ENCODE assay signal across 8 cellular contexts in the genomic region with DNA sequence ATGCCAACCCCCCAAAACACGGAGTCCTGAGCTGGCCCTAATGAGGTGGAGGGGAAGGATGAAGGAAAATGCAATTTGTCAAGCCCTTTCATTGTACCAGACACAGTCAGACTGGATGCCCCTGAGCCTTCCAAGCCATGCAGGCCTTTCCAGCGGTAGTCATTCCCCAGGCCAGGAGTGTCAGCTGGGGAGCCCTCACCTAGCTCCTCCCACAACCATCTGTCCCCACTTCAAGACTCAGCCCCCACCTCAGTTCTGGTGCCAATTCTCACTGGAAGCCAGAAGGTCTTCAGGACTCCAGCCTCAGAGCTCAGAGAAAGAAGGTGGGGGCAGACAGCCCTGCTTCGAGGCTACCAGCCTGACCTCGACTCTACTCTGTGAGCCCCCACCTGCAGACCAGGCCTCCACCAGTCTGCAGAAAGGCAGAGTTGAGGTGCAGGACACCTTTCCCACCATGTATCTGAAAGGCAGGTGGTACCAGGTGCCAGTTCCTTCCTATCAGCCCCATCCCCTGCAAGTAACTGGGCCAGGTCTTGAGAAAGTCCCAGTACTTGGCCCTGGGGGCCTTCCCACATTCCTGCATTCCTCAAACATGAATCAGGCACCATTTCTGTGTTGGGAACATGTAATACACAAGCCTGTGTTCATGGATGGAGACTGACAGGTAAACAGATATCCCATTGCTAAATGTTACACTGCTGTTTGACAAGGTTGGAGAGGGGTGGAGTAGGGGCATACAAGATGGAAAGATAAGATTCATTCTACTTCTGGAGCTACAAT.
DNase-seq lines count a peak whose midpoint lies in the region; ATAC-seq and TF ChIP-seq lines count a peak whose summit lies in the region.

No MANE protein-coding gene starts in this region.

- peaks cover 35 to 41% of the 10 kb centered on the region in 2 donors for H3K4me1 ChIP-seq in naive thymus-derived CD4-positive, alpha-beta T cell (ENCODE audit: control insufficient read depth in 2 of 2, insufficient read depth in 2 of 2, low read length in 2 of 2)

- peaks cover 46% of the 10 kb centered on the region for H3K4me1 Mint-ChIP-seq in Calu3 (ENCODE audit: low read depth, unreplicated experiment)
- H3K4me1 Mint-ChIP-seq in naive thymus-derived CD4-positive, alpha-beta T cell, result peaks cover 45 to 80% (median 67%) of the 10 kb centered on the region in 7 donors

- POLR2A ChIA-PET in naive thymus-derived CD4-positive, alpha-beta T cell (lab: Charles Lee), result interaction anchor here (1.3 kb wide), 1 partner anchor 8 kb away, joined by 8 read pairs; no protein-coding TSS in a partner anchor

- no peak for ATAC-seq in naive thymus-derived CD4-positive, alpha-beta T cell
- no peak for ATAC-seq in HG02970 (IDR thresholded peaks at IDR 0.05; ENCODE audit: low FRiP score, unreplicated experiment)
- ATAC-seq in HG03139 (IDR thresholded peaks at IDR 0.05; ENCODE audit: unreplicated experiment), result no peak

- H3K36me3 Mint-ChIP-seq in Calu3 (ENCODE audit: insufficient read depth, unreplicated experiment), result peaks cover 13% of the 10 kb centered on the region
- H3K36me3 Mint-ChIP-seq in naive thymus-derived CD4-positive, alpha-beta T cell, result peaks cover 0 to 6% (median 0%) of the 10 kb centered on the region in 5 donors

- no peaks in the 10 kb centered on the region for H3K36me3 ChIP-seq in naive thymus-derived CD4-positive, alpha-beta T cell (ENCODE audit: control insufficient read depth in 2 of 3, insufficient read depth in 3 of 3, low read length in 3 of 3)

- peaks cover 5% of the 10 kb centered on the region for H3K27me3 Mint-ChIP-seq in Calu3 (ENCODE audit: unreplicated experiment)
- H3K27me3 Mint-ChIP-seq in naive thymus-derived CD4-positive, alpha-beta T cell, result no peaks in the 10 kb centered on the region

- CTCF ChIA-PET in Calu3 (lab: Charles Lee), result no interaction called here
- CTCF ChIA-PET in naive thymus-derived CD4-positive, alpha-beta T cell (lab: Charles Lee), result interaction anchor here (0.9 kb wide), 1 partner anchor 227 kb away, joined by 4 read pairs; no protein-coding TSS in a partner anchor

- H3K4me3 ChIP-seq in naive thymus-derived CD4-positive, alpha-beta T cell (ENCODE audit: low read length), result no peak overlapping the region

- H3K4me3 Mint-ChIP-seq in Calu3 (ENCODE audit: low read depth, unreplicated experiment), result no peak overlapping the region
- H3K4me3 Mint-ChIP-seq in naive thymus-derived CD4-positive, alpha-beta T cell, result no peak overlapping the region

- peak; percentile 54 for DNase-seq in Calu3
- peak; percentile 81 for DNase-seq in NCI-H1694 treated with DMSO at 0.1 percent for 48 hours (lab: John Stamatoyannopoulos, UW)
- DNase-seq in cerebellar cortex (ENCODE audit: low spot score), result peak; percentile 54
- DNase-seq in naive thymus-derived CD4-positive, alpha-beta T cell, result no peak
- DNase-seq in HT-29 (ENCODE audit: low spot score), result no peak
- no peak for DNase-seq in NCI-H146 treated with DMSO at 0.1 percent for 48 hours (lab: John Stamatoyannopoulos, UW; ENCODE audit: unreplicated experiment)

- BruUV-seq in Calu3 (replicated peaks; lab: Mats Ljungman, UMichigan), result no TSS peak

- no peak overlapping the region for H3K27ac Mint-ChIP-seq in Calu3 (ENCODE audit: unreplicated experiment)
- peak overlapping the region in 8 of 9 donors; percentile 28 to 87 (median 70) for H3K27ac Mint-ChIP-seq in naive thymus-derived CD4-positive, alpha-beta T cell

- no peaks in the 10 kb centered on the region for H3K9me3 Mint-ChIP-seq in Calu3 (ENCODE audit: low read depth, unreplicated experiment)
- H3K9me3 Mint-ChIP-seq in naive thymus-derived CD4-positive, alpha-beta T cell, result no peaks in the 10 kb centered on the region

- intact Hi-C loops in Calu3 (cut with micrococcal nuclease; ENCODE audit: unreplicated experiment), result no loop called here
- intact Hi-C loops in naive thymus-derived CD4-positive, alpha-beta T cell (cut with micrococcal nuclease), result loop anchor here (5.0 to 10.0 kb wide), 6 partner anchors 87 to 790 kb away; a partner anchor contains a TSS

- TF ChIP-seq CTCF in Calu3 (IDR thresholded peaks at IDR 0.05; ENCODE audit: unreplicated experiment), result no peak

- no peaks in the 10 kb centered on the region for H3K9me3 ChIP-seq in naive thymus-derived CD4-positive, alpha-beta T cell (ENCODE audit: control insufficient read depth in 2 of 3, low read length in 3 of 3)

- H3K27ac ChIP-seq in naive thymus-derived CD4-positive, alpha-beta T cell (ENCODE audit: low read depth, low read length), result no peak overlapping the region

- no peaks in the 10 kb centered on the region for H3K27me3 ChIP-seq in naive thymus-derived CD4-positive, alpha-beta T cell (ENCODE audit: control insufficient read depth in 2 of 2, insufficient read depth in 2 of 2, low read length in 2 of 2)

Comparison
In these comparisons a context has a peak if more than half of its experiments do, and no peak if none do; other contexts are left out.
1. DNase-seq: peak in Calu3 (single experiment), NCI-H1694 treated with DMSO at 0.1 percent for 48 hours (single experiment) and cerebellar cortex (single experiment); none in naive thymus-derived CD4-positive, alpha-beta T cell (0 of 9), HT-29 (single experiment) and NCI-H146 treated with DMSO at 0.1 percent for 48 hours (single experiment).